ENCODE assay signal across 8 cellular contexts in the genomic region with DNA sequence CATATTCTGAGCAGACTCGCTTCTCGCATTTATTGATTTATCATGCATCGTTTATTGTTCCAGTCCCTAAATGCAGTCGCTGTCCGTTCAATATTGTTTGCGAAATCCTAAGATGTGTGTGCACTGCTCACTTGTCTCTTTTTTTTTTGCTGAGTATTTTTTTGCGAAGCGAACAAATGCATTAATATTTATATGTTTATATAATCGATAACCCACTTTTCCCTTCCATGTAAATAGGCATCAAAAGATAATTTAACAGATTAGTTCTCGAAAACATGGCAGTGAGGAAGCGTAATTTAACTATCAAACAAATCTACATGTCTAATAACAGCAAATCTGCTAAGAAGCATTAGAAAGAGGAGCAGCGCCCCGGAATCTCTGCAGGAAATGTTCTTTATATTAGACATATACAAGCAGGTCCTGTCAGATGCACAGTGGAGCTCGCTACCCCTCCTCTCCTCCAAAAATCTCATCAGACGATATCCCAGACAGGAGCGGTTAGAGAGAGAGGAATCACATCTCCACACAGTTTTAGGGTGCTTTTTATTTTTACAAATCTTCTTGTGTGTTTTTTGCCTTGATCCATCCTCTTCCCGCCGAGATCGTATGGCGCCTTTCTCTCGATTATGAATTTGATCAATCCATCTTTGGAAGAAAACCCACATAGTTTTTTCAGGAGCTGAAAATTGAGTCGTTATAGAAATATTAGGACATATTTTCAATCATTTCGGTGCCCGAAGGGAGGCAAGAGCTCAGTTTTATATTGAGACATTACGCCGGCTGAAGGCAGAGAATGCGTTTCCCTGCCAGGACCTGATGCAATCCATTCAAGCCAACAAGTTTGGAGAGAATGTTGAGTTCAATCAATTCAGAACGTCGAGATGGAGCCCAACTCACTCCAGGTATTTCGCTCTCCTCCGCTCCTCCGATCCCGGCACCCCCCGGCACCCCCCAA. TPM values are rescaled to one million over a fixed set of nuclear protein-coding genes. Genes with fewer than 3 reads are reported as not detected.
A peak's percentile ranks its signal among the peaks of the same experiment; 100 is the strongest.
DNase-seq lines count a peak whose midpoint lies in the region; ATAC-seq, FAIRE-seq and TF ChIP-seq lines count a peak whose summit lies in the region.

TSS of gene ARID5B (plus strand) at position 871 of the 955 bp plus-strand sequence. CDS start at position 882, 11 bp downstream.

- H2AFZ ChIP-seq in neural cell (ENCODE audit: low read depth, low read length): peak within 1 kb of the TSS; percentile 97

- no peaks in the 10 kb centered on the region for H3K9me3 Mint-ChIP-seq in CD8-positive, alpha-beta memory T cell
- H3K9me3 Mint-ChIP-seq in activated naive CD8-positive, alpha-beta T cell treated with anti-CD3 and anti-CD28 coated beads, Interleukin-2, amount 10 ng/mL, durations not matched to agents 7 days and 5 days: no peaks in the 10 kb centered on the region

- peaks cover 0 to 4% of the 10 kb centered on the region in 2 donors for H3K27me3 Mint-ChIP-seq in CD8-positive, alpha-beta memory T cell
- no peaks in the 10 kb centered on the region for H3K27me3 Mint-ChIP-seq in activated naive CD8-positive, alpha-beta T cell treated with anti-CD3 and anti-CD28 coated beads, Interleukin-2, amount 10 ng/mL, durations not matched to agents 7 days and 5 days

- H3K27me3 ChIP-seq in CD8-positive, alpha-beta memory T cell (ENCODE audit: insufficient read depth, low read length, poor library complexity, severe bottlenecking): no peaks in the 10 kb centered on the region
- H3K27me3 ChIP-seq in HL-60 (ENCODE audit: insufficient read depth, poor library complexity, severe bottlenecking) (peaks cover 5% of the 10 kb centered on the region), Peyer's patch (no peaks in the 10 kb centered on the region), neural cell (ENCODE audit: insufficient read depth, low read depth, low read length) (peaks cover 8% of the 10 kb centered on the region)

- peak within 1 kb of the TSS; percentile 91 for H3K27ac ChIP-seq in CD8-positive, alpha-beta memory T cell (ENCODE audit: low read depth, low read length)
- H3K27ac ChIP-seq in HL-60 (replicated peaks): peak within 1 kb of the TSS; percentile 54
- H3K27ac ChIP-seq in Peyer's patch: peak within 1 kb of the TSS; percentile 94 to 97 (median 94)
- peak within 1 kb of the TSS; percentile 70 for H3K27ac ChIP-seq in neural cell (ENCODE audit: low read length)

- H3K9me2 ChIP-seq in neural cell (ENCODE audit: insufficient read depth, low read length): no peaks in the 10 kb centered on the region

- peak within 1 kb of the TSS; percentile 91 to 99 (median 94) for H3K27ac Mint-ChIP-seq in CD8-positive, alpha-beta memory T cell
- peak within 1 kb of the TSS; percentile 97 for H3K27ac Mint-ChIP-seq in activated naive CD8-positive, alpha-beta T cell treated with anti-CD3 and anti-CD28 coated beads, Interleukin-2, amount 10 ng/mL, durations not matched to agents 7 days and 5 days

- peak; percentile 81 for FAIRE-seq in urothelium cell line (lab: Jason Lieb, UNC)

- peak within 1 kb of the TSS; percentile 79 for H3K9ac ChIP-seq in neural cell (ENCODE audit: low read length)

- POLR2A ChIA-PET in CD8-positive, alpha-beta memory T cell (lab: Charles Lee): interaction anchor here (0.7 to 2.3 kb wide), 9 partner anchors 33 to 344 kb away, joined by 3 to 14 read pairs (median 5); no protein-coding TSS in a partner anchor
- POLR2A ChIA-PET in activated naive CD8-positive, alpha-beta T cell treated with anti-CD3 and anti-CD28 coated beads, Interleukin-2, amount 10 ng/mL, durations not matched to agents 7 days and 5 days (lab: Charles Lee): interaction anchor here (0.5 to 4.2 kb wide), 23 partner anchors 39 to 953 kb away, joined by 3 to 21 read pairs (median 4); no protein-coding TSS in a partner anchor

- H3F3A ChIP-seq in neural cell (ENCODE audit: insufficient read depth, low read length, poor library complexity, severe bottlenecking): peaks cover 3% of the 10 kb centered on the region

- H3K4me1 Mint-ChIP-seq in CD8-positive, alpha-beta memory T cell: peaks cover 49 to 65% (median 60%) of the 10 kb centered on the region in 3 donors
- peaks cover 45% of the 10 kb centered on the region for H3K4me1 Mint-ChIP-seq in activated naive CD8-positive, alpha-beta T cell treated with anti-CD3 and anti-CD28 coated beads, Interleukin-2, amount 10 ng/mL, durations not matched to agents 7 days and 5 days

- CTCF ChIA-PET in CD8-positive, alpha-beta memory T cell (lab: Charles Lee): interaction anchor here (0.7 to 7.4 kb wide), 8 partner anchors 13 to 343 kb away, joined by 4 to 47 read pairs (median 14); no protein-coding TSS in a partner anchor

- peaks cover 0 to 29% (median 0%) of the 10 kb centered on the region in 3 donors for H3K36me3 Mint-ChIP-seq in CD8-positive, alpha-beta memory T cell
- peaks cover 8% of the 10 kb centered on the region for H3K36me3 Mint-ChIP-seq in activated naive CD8-positive, alpha-beta T cell treated with anti-CD3 and anti-CD28 coated beads, Interleukin-2, amount 10 ng/mL, durations not matched to agents 7 days and 5 days

- peak within 1 kb of the TSS; percentile 88 to 93 (median 91) for H3K4me3 Mint-ChIP-seq in CD8-positive, alpha-beta memory T cell
- peak within 1 kb of the TSS; percentile 95 for H3K4me3 Mint-ChIP-seq in activated naive CD8-positive, alpha-beta T cell treated with anti-CD3 and anti-CD28 coated beads, Interleukin-2, amount 10 ng/mL, durations not matched to agents 7 days and 5 days

- peak within 1 kb of the TSS; percentile 91 for H3K4me2 ChIP-seq in neural cell (ENCODE audit: low read length)

- no peaks in the 10 kb centered on the region for H4K20me1 ChIP-seq in neural cell (ENCODE audit: insufficient read depth)

- H3K4me1 ChIP-seq in CD8-positive, alpha-beta memory T cell (ENCODE audit: insufficient read depth, low read length): peaks cover 46% of the 10 kb centered on the region
- peaks cover 0 to 51% (median 7%) of the 10 kb centered on the region in 4 donors for H3K4me1 ChIP-seq in Peyer's patch

- peak within 1 kb of the TSS; percentile 98 for H3K4me3 ChIP-seq in CD8-positive, alpha-beta memory T cell (ENCODE audit: low read length)
- H3K4me3 ChIP-seq in HL-60 (replicated peaks; ENCODE audit: insufficient read depth, low read length) (peak within 1 kb of the TSS; percentile 76), Peyer's patch (peak within 1 kb of the TSS; percentile 69 to 84 (median 77)), neural cell (ENCODE audit: low read length) (peak within 1 kb of the TSS; percentile 83)

- no peaks in the 10 kb centered on the region for H3K36me3 ChIP-seq in CD8-positive, alpha-beta memory T cell (ENCODE audit: insufficient read depth, low read length)
- H3K36me3 ChIP-seq in Peyer's patch: no peaks in the 10 kb centered on the region
- no peaks in the 10 kb centered on the region for H3K36me3 ChIP-seq in neural cell (ENCODE audit: insufficient read depth, low read length)

- peak; percentile 24 to 66 (median 53) for DNase-seq in CD8-positive, alpha-beta memory T cell
- DNase-seq in HL-60 (ENCODE audit: low read depth in 1 of 2, low spot score in 1 of 2): peak; percentile 21 to 55
- peak in 2 of 3 donors; percentile 79 to 86 for DNase-seq in Peyer's patch
- peak; percentile 34 for DNase-seq in activated naive CD8-positive, alpha-beta T cell treated with anti-CD3 and anti-CD28 coated beads, Interleukin-2, amount 10 ng/mL, durations not matched to agents 7 days and 5 days
- DNase-seq in globus pallidus (ENCODE audit: low spot score): peak; percentile 71
- peak; percentile 80 for DNase-seq in urothelium cell line (ENCODE audit: low spot score)

- no peak for ATAC-seq in activated naive CD8-positive, alpha-beta T cell treated with anti-CD3 and anti-CD28 coated beads, Interleukin-2, amount 10 ng/mL, durations not matched to agents 7 days and 5 days (ENCODE audit: low read depth)
- ATAC-seq in HG03521 (IDR thresholded peaks at IDR 0.05; ENCODE audit: unreplicated experiment): no peak

- TF ChIP-seq RAD21 in neural cell (conservative IDR thresholded peaks at IDR 0.05): peak; percentile 17

- no peak for TF ChIP-seq EP300 in neural cell (conservative IDR thresholded peaks at IDR 0.05; ENCODE audit: poor library complexity, severe bottlenecking)

- H3K9me3 ChIP-seq in CD8-positive, alpha-beta memory T cell (ENCODE audit: low read length): no peaks in the 10 kb centered on the region
- H3K9me3 ChIP-seq in Peyer's patch: no peaks in the 10 kb centered on the region
- H3K9me3 ChIP-seq in neural cell (ENCODE audit: low read length): no peaks in the 10 kb centered on the region

- TF ChIP-seq CTCF in HL-60 (IDR thresholded peaks at IDR 0.05; ENCODE audit: insufficient read depth, low read length) (no peak), Peyer's patch (IDR thresholded peaks at IDR 0.05) (no peak), neural cell (IDR thresholded peaks at IDR 0.05; ENCODE audit: poor library complexity, severe bottlenecking) (no peak)

- no peaks in the 10 kb centered on the region for H3K79me2 ChIP-seq in neural cell (replicated peaks; ENCODE audit: insufficient read depth, low read length)

- no peak for TF ChIP-seq POLR2A in Peyer's patch (IDR thresholded peaks at IDR 0.05)

TF ChIP-seq in neural cell, 6 proteins besides CTCF, POLR2A, EP300 and RAD21:
- TF ChIP-seq POLR2AphosphoS5 (IDR thresholded peaks at IDR 0.05) (peak; percentile 28), SMC3 (conservative IDR thresholded peaks at IDR 0.05; ENCODE audit: poor library complexity) (no peak)

RNA-seq across cellular contexts. Expression of gene ARID5B, which starts in this region (rescaled TPM):
- 10 to 100 TPM; 37.1 to 38.4 TPM for total RNA-seq in CD8-positive, alpha-beta memory T cell
- polyA plus RNA-seq in CD8-positive, alpha-beta memory T cell: 48.7 TPM
- 100 to 1,000 TPM in 1 of 4 donors, 10 to 100 TPM in 3; 10.5 to 167 (median 29.4) TPM for total RNA-seq in Peyer's patch
- 10 to 100 TPM; 25.4 to 26.1 TPM for total RNA-seq in activated naive CD8-positive, alpha-beta T cell treated with anti-CD3 and anti-CD28 coated beads, Interleukin-2, amount 10 ng/mL, durations not matched to agents 7 days and 5 days
- polyA plus RNA-seq in neural cell: 0.80 and 2.1 TPM in 2 replicates
- polyA minus RNA-seq in neural cell: 12.8 and 15.1 TPM in 2 replicates

Comparison
In these comparisons a context has a peak if more than half of its experiments do, and no peak if none do; other contexts are left out.
1. RNA of gene ARID5B (polyA plus RNA-seq): 48.7 TPM in CD8-positive, alpha-beta memory T cell (single experiment); 0.80 to 2.1 TPM in neural cell; every median in the first group is over 10 times any median in the second.
2. Peak in every context shown above with its lines, with median percentiles within 50 percentile points of each other: DNase-seq, H3K27ac ChIP-seq and H3K4me3 ChIP-seq.